1 cellular context compared by ENCODE assay signal in genomic region chr3:126526668-126527005, GRCh38.
A peak's percentile ranks its signal among the peaks of the same experiment; 100 is the strongest.
TF ChIP-seq lines count a peak whose summit lies in the region.

No MANE protein-coding gene starts in this region.

TF ChIP-seq in HepG2, 621 proteins besides CTCF, POLR2A, EP300 and RAD21:
- TF ChIP-seq AGO2 (optimal IDR thresholded peaks at IDR 0.05; ENCODE audit: low read depth, low read length) (peak; percentile 63), ZXDC (CRISPR knock-in tag; IDR thresholded peaks at IDR 0.05) (no peak), HHEX (CRISPR knock-in tag; IDR thresholded peaks at IDR 0.05) (no peak), NFE2L2 (IDR thresholded peaks at IDR 0.05; ENCODE audit: low read length) (no peak), RBM22 (optimal IDR thresholded peaks at IDR 0.05; ENCODE audit: low read length) (no peak), HOXD1 (CRISPR knock-in tag; IDR thresholded peaks at IDR 0.05) (no peak), FOSL2 (CRISPR knock-in tag; IDR thresholded peaks at IDR 0.05) (no peak), RBFOX2 (IDR thresholded peaks at IDR 0.05; ENCODE audit: low read depth, low read length) (peak; percentile 35; the same call in 1 of the 2 replicates)
